In the genomic region with DNA sequence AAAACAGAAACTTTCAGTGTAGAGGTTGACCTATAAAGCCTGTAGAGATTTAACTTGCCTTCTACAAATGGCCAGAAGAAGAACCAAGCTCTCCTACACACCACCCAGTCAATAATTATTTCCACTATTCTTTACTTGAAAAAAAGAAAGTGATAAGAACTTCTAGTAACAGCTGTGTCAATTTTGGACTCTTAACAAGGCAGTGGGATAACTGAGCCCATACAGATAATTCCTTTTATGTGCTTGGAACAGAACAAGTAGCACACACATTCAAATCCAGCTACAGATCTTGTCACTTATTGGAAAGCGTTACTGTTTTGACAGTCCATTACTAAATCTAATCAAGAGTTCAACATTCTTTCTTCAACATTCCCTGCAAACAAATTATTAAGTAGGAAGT, we compare ENCODE assay signal across 12 cellular contexts. TPM values are rescaled to one million over a fixed set of nuclear protein-coding genes. Genes with fewer than 3 reads are reported as not detected.
A peak's percentile ranks its signal among the peaks of the same experiment; 100 is the strongest.
DNase-seq lines count a peak whose midpoint lies in the region; ATAC-seq and TF ChIP-seq lines count a peak whose summit lies in the region.
"Had no signal": no experiment of that assay in that cellular context is flagged by ENCODE, and none has a peak within 500 bp of the region (broad histone marks: within the 10 kb centered on the region; RNA-seq: fewer than 3 reads in every experiment).

No MANE protein-coding gene starts in this region.

- POLR2A ChIA-PET in MCF 10A (lab: Yijun Ruan, JAX) = interaction anchor here (0.8 to 1.3 kb wide), 2 partner anchors 734 to 972 kb away, joined by 3 read pairs; no protein-coding TSS in a partner anchor

- H3K27ac Mint-ChIP-seq in MCF 10A (ENCODE audit: low read depth, unreplicated experiment) = no peak overlapping the region
- H3K27ac Mint-ChIP-seq in activated T-helper 17 cell treated with anti-CD3 and anti-CD28 coated beads, Interleukin-2, amount 50 U/mL, for 72 hours = peak overlapping the region; percentile 98
- peak overlapping the region in 4 of 6 donors; percentile 11 to 66 (median 38) for H3K27ac Mint-ChIP-seq in naive B cell
- no peak overlapping the region for H3K27ac Mint-ChIP-seq in type B pancreatic cell

- H3K4me3 ChIP-seq in breast epithelium = peak overlapping the region in 2 of 3 donors; percentile 50 to 82

- peaks cover 0 to 3% of the 10 kb centered on the region in 2 donors for H3K4me1 ChIP-seq in breast epithelium

- H3K27me3 Mint-ChIP-seq in MCF 10A (ENCODE audit: insufficient read depth, unreplicated experiment) (no peaks in the 10 kb centered on the region), naive B cell (no peaks in the 10 kb centered on the region), type B pancreatic cell (peaks cover 43% of the 10 kb centered on the region)
- no peaks in the 10 kb centered on the region for H3K27me3 Mint-ChIP-seq in activated T-helper 17 cell treated with anti-CD3 and anti-CD28 coated beads, Interleukin-2, amount 50 U/mL, for 72 hours

- H3K27ac ChIP-seq in breast epithelium = peak overlapping the region; percentile 0 to 47

- intact Hi-C loops in breast epithelium (cut with DNase I; ENCODE audit: low total_unique reads) = no loop called here
- intact Hi-C loops in MCF 10A (cut with micrococcal nuclease) = loop anchor here (5.0 to 10.0 kb wide), 4 partner anchors 461 to 1084 kb away; no protein-coding TSS in a partner anchor

- H3K36me3 Mint-ChIP-seq in MCF 10A (ENCODE audit: insufficient read depth, unreplicated experiment) (peaks cover 15% of the 10 kb centered on the region), naive B cell (no peaks in the 10 kb centered on the region), type B pancreatic cell (peaks cover 14% of the 10 kb centered on the region)
- peaks cover 100% of the 10 kb centered on the region for H3K36me3 Mint-ChIP-seq in activated T-helper 17 cell treated with anti-CD3 and anti-CD28 coated beads, Interleukin-2, amount 50 U/mL, for 72 hours (ENCODE audit: low read depth)

- no peak overlapping the region for H3K4me3 Mint-ChIP-seq in MCF 10A (ENCODE audit: unreplicated experiment)
- H3K4me3 Mint-ChIP-seq in activated T-helper 17 cell treated with anti-CD3 and anti-CD28 coated beads, Interleukin-2, amount 50 U/mL, for 72 hours = peak overlapping the region; percentile 92
- no peak overlapping the region for H3K4me3 Mint-ChIP-seq in naive B cell
- H3K4me3 Mint-ChIP-seq in type B pancreatic cell = peak overlapping the region; percentile 33

- no peak for DNase-seq in breast epithelium (ENCODE audit: low spot score in 2 of 2)
- no peak for DNase-seq in MCF 10A (ENCODE audit: unreplicated experiment)
- DNase-seq in naive B cell = no peak
- no peak for DNase-seq in type B pancreatic cell (ENCODE audit: extremely low spot score, unreplicated experiment)
- DNase-seq in COR-L47 (lab: John Stamatoyannopoulos, UW) = no peak
- no peak for DNase-seq in NCI-H748 (lab: John Stamatoyannopoulos, UW; ENCODE audit: unreplicated experiment)
- DNase-seq in effector CD8-positive, alpha-beta T cell (lab: John Stamatoyannopoulos, UW) = no peak
- DNase-seq: Karpas-422, NCI-H226, trophoblast cell had no signal

- H3K9me3 Mint-ChIP-seq in MCF 10A (ENCODE audit: unreplicated experiment) (no peaks in the 10 kb centered on the region), naive B cell (no peaks in the 10 kb centered on the region), type B pancreatic cell (no peaks in the 10 kb centered on the region)
- H3K9me3 Mint-ChIP-seq in activated T-helper 17 cell treated with anti-CD3 and anti-CD28 coated beads, Interleukin-2, amount 50 U/mL, for 72 hours = no peaks in the 10 kb centered on the region

- no peaks in the 10 kb centered on the region for H3K9me3 ChIP-seq in breast epithelium

- TF ChIP-seq CTCF in breast epithelium (IDR thresholded peaks at IDR 0.05) (no peak), MCF 10A (IDR thresholded peaks at IDR 0.05; ENCODE audit: unreplicated experiment) (no peak), type B pancreatic cell (conservative IDR thresholded peaks at IDR 0.05) (no peak)

- H3K36me3 ChIP-seq in breast epithelium = no peaks in the 10 kb centered on the region

- CTCF ChIA-PET in MCF 10A (lab: Yijun Ruan, JAX) = interaction anchor here (0.6 to 6.4 kb wide), 10 partner anchors 49 to 1097 kb away, joined by 3 to 63 read pairs (median 4); no protein-coding TSS in a partner anchor

- no peaks in the 10 kb centered on the region for H3K27me3 ChIP-seq in breast epithelium

- BruUV-seq in MCF 10A (replicated peaks; lab: Mats Ljungman, UMichigan) = no TSS peak

- no peak for TF ChIP-seq POLR2A in breast epithelium (IDR thresholded peaks at IDR 0.05)

- ATAC-seq in activated T-helper 17 cell treated with anti-CD3 and anti-CD28 coated beads, Interleukin-2, amount 50 U/mL, for 72 hours (replicated peaks) = no peak
- ATAC-seq in naive B cell (ENCODE audit: low read depth in 2 of 2) = no peak

- H3K4me1 Mint-ChIP-seq in MCF 10A (ENCODE audit: insufficient read depth, unreplicated experiment) = peaks cover 58% of the 10 kb centered on the region
- peaks cover 37% of the 10 kb centered on the region for H3K4me1 Mint-ChIP-seq in activated T-helper 17 cell treated with anti-CD3 and anti-CD28 coated beads, Interleukin-2, amount 50 U/mL, for 72 hours
- peaks cover 46 to 63% (median 50%) of the 10 kb centered on the region in 3 donors for H3K4me1 Mint-ChIP-seq in naive B cell
- H3K4me1 Mint-ChIP-seq in type B pancreatic cell (ENCODE audit: unreplicated experiment) = peaks cover 18% of the 10 kb centered on the region

RNA-seq across cellular contexts. Expression of a gene that starts 6.2 kb away (rescaled TPM):
- total RNA-seq in breast epithelium (10 to 100 TPM; 20.5 to 31.5 (median 27.5) TPM), MCF 10A (2022) (1.1 and 2.5 TPM in 2 replicates), type B pancreatic cell (ENCODE audit: low replicate concordance) (8.0 and 12.0 TPM in 2 replicates)
- 100 to 1,000 TPM in 1 of 2 donors, 10 to 100 TPM in 1; 42.6 to 100 TPM for total RNA-seq in activated T-helper 17 cell treated with anti-CD3 and anti-CD28 coated beads, Interleukin-2, amount 50 U/mL, for 72 hours
- polyA plus RNA-seq in naive B cell (ENCODE audit: low read depth in 6 of 6) = 10 to 100 TPM; 21.4 to 66.3 (median 38.7) TPM
- total RNA-seq: G401 had no signal

Comparison
In these comparisons a context has a peak if more than half of its experiments do, and no peak if none do; other contexts are left out.
1. H3K27ac Mint-ChIP-seq: peak in activated T-helper 17 cell treated with anti-CD3 and anti-CD28 coated beads, Interleukin-2, amount 50 U/mL, for 72 hours (single experiment) and naive B cell (4 of 6); none in MCF 10A (single experiment) and type B pancreatic cell (single experiment).
2. H3K4me3 Mint-ChIP-seq: peak in activated T-helper 17 cell treated with anti-CD3 and anti-CD28 coated beads, Interleukin-2, amount 50 U/mL, for 72 hours (single experiment) and type B pancreatic cell (single experiment); none in MCF 10A (single experiment) and naive B cell (0 of 8).